In genomic region chr17:44217738-44218343, GRCh38 we compare ENCODE assay signal across 9 cellular contexts. TPM values are rescaled to one million over a fixed set of nuclear protein-coding genes. Genes with fewer than 3 reads are reported as not detected.
A peak's percentile ranks its signal among the peaks of the same experiment; 100 is the strongest.
DNase-seq lines count a peak whose midpoint lies in the region; ATAC-seq lines count a peak whose summit lies in the region.
"Had no signal": no experiment of that assay in that cellular context is flagged by ENCODE, and none has a peak within 500 bp of the region (broad histone marks: within the 10 kb centered on the region; RNA-seq: fewer than 3 reads in every experiment).

No MANE protein-coding gene starts in this region.

- H3K36me3 ChIP-seq in iPS-18a (ENCODE audit: control insufficient read depth, low read depth, low read length): peaks cover 32% of the 10 kb centered on the region

- H3K4me1 Mint-ChIP-seq in activated CD8-positive, alpha-beta T cell treated with anti-CD3 and anti-CD28 coated beads, Interleukin-2, amount 10 ng/mL, durations not matched to agents 7 days and 5 days (ENCODE audit: low read depth): peaks cover 52% of the 10 kb centered on the region

- ATAC-seq in activated CD8-positive, alpha-beta T cell treated with anti-CD3 and anti-CD28 coated beads, Interleukin-2, amount 10 ng/mL, durations not matched to agents 7 days and 5 days: no peak
- ATAC-seq in GM21367 (IDR thresholded peaks at IDR 0.05; ENCODE audit: unreplicated experiment): no peak
- ATAC-seq in GM18867 (IDR thresholded peaks at IDR 0.05; ENCODE audit: unreplicated experiment): no peak

- no peaks in the 10 kb centered on the region for H3K27me3 ChIP-seq in iPS-18a (ENCODE audit: control insufficient read depth, insufficient read depth, low read length)

- no peaks in the 10 kb centered on the region for H3K9me3 Mint-ChIP-seq in activated CD8-positive, alpha-beta T cell treated with anti-CD3 and anti-CD28 coated beads, Interleukin-2, amount 10 ng/mL, durations not matched to agents 7 days and 5 days (ENCODE audit: insufficient read depth)

- H3K4me3 Mint-ChIP-seq in activated CD8-positive, alpha-beta T cell treated with anti-CD3 and anti-CD28 coated beads, Interleukin-2, amount 10 ng/mL, durations not matched to agents 7 days and 5 days: peak overlapping the region; percentile 97

- peaks cover 11% of the 10 kb centered on the region for H3K4me1 ChIP-seq in iPS-18a (ENCODE audit: control insufficient read depth, low read depth, low read length)

- H3K4me3 ChIP-seq in iPS-18a (ENCODE audit: low read length): peak overlapping the region; percentile 85

- H3K9me3 ChIP-seq in iPS-18a (ENCODE audit: control insufficient read depth, low read depth, low read length): no peaks in the 10 kb centered on the region

- peak; percentile 62 for DNase-seq in NCI-H82 (lab: John Stamatoyannopoulos, UW)
- DNase-seq in NCI-H82 treated with DMSO at 0.1 percent for 48 hours (lab: John Stamatoyannopoulos, UW; ENCODE audit: unreplicated experiment): no peak
- peak; percentile 47 for DNase-seq in activated CD8-positive, alpha-beta T cell treated with anti-CD3 and anti-CD28 coated beads, Interleukin-2, amount 10 ng/mL, durations not matched to agents 7 days and 5 days
- peak in 3 of 49 donors; percentile 45 to 56 (median 46) for DNase-seq in substantia nigra (lab: John Stamatoyannopoulos, UW)
- DNase-seq in AG08396 (ENCODE audit: low spot score): no peak

- peak overlapping the region; percentile 68 for H3K27ac ChIP-seq in iPS-18a (ENCODE audit: low read length)
- peak overlapping the region; percentile 95 for H3K27ac ChIP-seq in substantia nigra (ENCODE audit: low read depth, low read length, poor library complexity, severe bottlenecking)

- H3K9ac ChIP-seq in iPS-18a (ENCODE audit: low read length): peak overlapping the region; percentile 81

- H3K36me3 Mint-ChIP-seq in activated CD8-positive, alpha-beta T cell treated with anti-CD3 and anti-CD28 coated beads, Interleukin-2, amount 10 ng/mL, durations not matched to agents 7 days and 5 days (ENCODE audit: low read depth): peaks cover 55% of the 10 kb centered on the region

- H3K27me3 Mint-ChIP-seq in activated CD8-positive, alpha-beta T cell treated with anti-CD3 and anti-CD28 coated beads, Interleukin-2, amount 10 ng/mL, durations not matched to agents 7 days and 5 days (ENCODE audit: low read depth): no peaks in the 10 kb centered on the region

- CTCF ChIA-PET in activated CD8-positive, alpha-beta T cell treated with anti-CD3 and anti-CD28 coated beads, Interleukin-2, amount 10 ng/mL, durations not matched to agents 7 days and 5 days (lab: Charles Lee): interaction anchor here (0.9 to 4.6 kb wide), 13 partner anchors 8 to 128 kb away, joined by 3 to 37 read pairs (median 7); partner anchors contain the start of gene GRN

- POLR2A ChIA-PET in activated CD8-positive, alpha-beta T cell treated with anti-CD3 and anti-CD28 coated beads, Interleukin-2, amount 10 ng/mL, durations not matched to agents 7 days and 5 days (lab: Charles Lee): interaction anchor here (0.7 to 6.6 kb wide), 7 partner anchors 9 to 107 kb away, joined by 3 to 59 read pairs (median 15); partner anchors contain the start of genes ATXN7L3, SLC25A39 and TMUB2

- H3K27ac Mint-ChIP-seq in activated CD8-positive, alpha-beta T cell treated with anti-CD3 and anti-CD28 coated beads, Interleukin-2, amount 10 ng/mL, durations not matched to agents 7 days and 5 days: peak overlapping the region; percentile 85

RNA-seq across cellular contexts. Expression of gene UBTF, which starts 1.6 kb away (rescaled TPM):
- total RNA-seq in activated CD8-positive, alpha-beta T cell treated with anti-CD3 and anti-CD28 coated beads, Interleukin-2, amount 10 ng/mL, durations not matched to agents 7 days and 5 days: 100 to 1,000 TPM; 165 to 182 TPM

RNA-seq across cellular contexts. Expression of gene ATXN7L3, which starts 18.2 kb away (rescaled TPM):
- 100 to 1,000 TPM; 116 to 120 TPM for total RNA-seq in activated CD8-positive, alpha-beta T cell treated with anti-CD3 and anti-CD28 coated beads, Interleukin-2, amount 10 ng/mL, durations not matched to agents 7 days and 5 days

RNA-seq across cellular contexts. Expression of gene TMUB2, which starts 31.1 kb away (rescaled TPM):
- 10 to 100 TPM; 26.7 to 27.9 TPM for total RNA-seq in activated CD8-positive, alpha-beta T cell treated with anti-CD3 and anti-CD28 coated beads, Interleukin-2, amount 10 ng/mL, durations not matched to agents 7 days and 5 days

RNA-seq across cellular contexts. Expression of gene ASB16, which starts 47.3 kb away (rescaled TPM):
- under 1 TPM; 0.26 to 0.42 TPM for total RNA-seq in activated CD8-positive, alpha-beta T cell treated with anti-CD3 and anti-CD28 coated beads, Interleukin-2, amount 10 ng/mL, durations not matched to agents 7 days and 5 days
- total RNA-seq: T-helper 1 cell treated with Interleukin-12 subunit alpha and Interleukin-12 subunit beta and Interleukin-4 antibody, amounts not matched to agents 30 ng/mL and 1 ng/mL, for 36 hours had no signal

RNA-seq across cellular contexts. Expression of gene SLC4A1, which starts 50.1 kb away (rescaled TPM):
- not detected for total RNA-seq in activated CD8-positive, alpha-beta T cell treated with anti-CD3 and anti-CD28 coated beads, Interleukin-2, amount 10 ng/mL, durations not matched to agents 7 days and 5 days
- total RNA-seq: T-helper 1 cell treated with Interleukin-12 subunit alpha and Interleukin-12 subunit beta and Interleukin-4 antibody, amounts not matched to agents 30 ng/mL and 1 ng/mL, for 36 hours had no signal

Comparison
In these comparisons a context has a peak if more than half of its experiments do, and no peak if none do; other contexts are left out.
1. DNase-seq: peak in NCI-H82 (single experiment) and activated CD8-positive, alpha-beta T cell treated with anti-CD3 and anti-CD28 coated beads, Interleukin-2, amount 10 ng/mL, durations not matched to agents 7 days and 5 days (single experiment); none in NCI-H82 treated with DMSO at 0.1 percent for 48 hours (single experiment) and AG08396 (single experiment).